ENCODE assay signal across 10 cellular contexts in the genomic region with DNA sequence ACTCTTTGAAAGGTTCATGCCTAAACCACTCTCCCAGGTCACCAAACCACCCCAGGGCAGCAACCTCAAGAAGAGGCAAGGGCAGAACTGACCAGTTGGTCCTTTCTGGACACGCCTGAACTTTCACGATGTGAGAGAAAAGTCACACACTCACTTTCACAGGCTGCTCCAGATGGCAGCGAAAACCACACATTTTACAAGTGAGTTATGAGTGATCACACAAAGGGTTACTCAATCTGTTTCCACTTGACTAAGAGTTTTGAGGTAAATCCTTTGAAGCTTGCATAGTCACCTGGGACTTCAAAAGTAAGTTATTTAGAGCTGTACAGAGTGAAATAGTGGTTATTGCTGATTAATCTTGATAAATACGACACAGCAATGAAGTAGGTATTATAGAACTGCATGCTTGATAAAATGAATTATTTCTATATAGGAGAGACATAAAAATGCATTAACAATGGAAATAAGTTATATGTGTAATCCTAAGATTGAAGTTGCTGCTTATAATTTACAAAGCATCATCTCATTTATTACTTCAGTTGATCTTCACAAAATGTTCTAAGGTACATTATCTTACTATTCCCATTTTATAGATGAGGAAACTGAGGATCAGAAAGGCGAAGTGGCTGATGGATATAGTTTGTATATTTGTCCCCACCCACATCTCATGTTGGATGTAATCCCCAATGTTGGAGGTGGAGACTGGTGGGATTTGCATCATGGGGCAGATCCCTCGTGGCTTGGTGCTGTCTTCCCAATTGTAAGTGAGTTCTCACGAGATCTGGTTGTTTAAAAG.
DNase-seq lines count a peak whose midpoint lies in the region; ATAC-seq and TF ChIP-seq lines count a peak whose summit lies in the region.
"Had no signal": no experiment of that assay in that cellular context is flagged by ENCODE, and none has a peak within 500 bp of the region (broad histone marks: within the 10 kb centered on the region; RNA-seq: fewer than 3 reads in every experiment).

No MANE protein-coding gene starts in this region.

- H3K4me3 Mint-ChIP-seq in activated T-cell treated with anti-CD3 and anti-CD28 coated beads, Interleukin-2, amount 50 U/mL, for 72 hours: peak overlapping the region in 1 of 2 donors; percentile 47
- H3K4me3 Mint-ChIP-seq: neural crest cell had no signal

- peak; percentile 29 for DNase-seq in GM12864 (ENCODE audit: low read depth)
- DNase-seq in activated T-cell treated with anti-CD3 and anti-CD28 coated beads, Interleukin-2, amount 50 U/mL, for 72 hours: peak; percentile 47 to 54
- DNase-seq in NCI-H446 treated with DMSO at 0.1 percent for 48 hours (lab: John Stamatoyannopoulos, UW): no peak
- no peak for DNase-seq in head of caudate nucleus
- DNase-seq in DMS153 (lab: John Stamatoyannopoulos, UW): no peak
- no peak for DNase-seq in NCI-H69 (lab: John Stamatoyannopoulos, UW)
- DNase-seq: EL had no signal

- no peak overlapping the region for H3K4me3 ChIP-seq in GM12864 (ENCODE audit: low read depth, low read length)

- ATAC-seq in GM19035 (IDR thresholded peaks at IDR 0.05; ENCODE audit: unreplicated experiment) (peak; percentile 83), HG02938 (IDR thresholded peaks at IDR 0.05; ENCODE audit: unreplicated experiment) (peak; percentile 93)
- ATAC-seq in activated T-cell treated with anti-CD3 and anti-CD28 coated beads, Interleukin-2, amount 50 U/mL, for 72 hours (replicated peaks in 1 of 2): peak; percentile 97 to 99

- H3K36me3 Mint-ChIP-seq in activated T-cell treated with anti-CD3 and anti-CD28 coated beads, Interleukin-2, amount 50 U/mL, for 72 hours (ENCODE audit: insufficient read depth in 2 of 2): peaks cover 3 to 4% of the 10 kb centered on the region in 2 donors

- peaks cover 22% of the 10 kb centered on the region for H3K4me1 Mint-ChIP-seq in activated T-cell treated with anti-CD3 and anti-CD28 coated beads, Interleukin-2, amount 50 U/mL, for 72 hours (ENCODE audit: low read depth)

- TF ChIP-seq CTCF in GM12864 (IDR thresholded peaks at IDR 0.05; ENCODE audit: low read depth, low read length, missing control alignments): no peak

- peak overlapping the region; percentile 22 for H3K27ac Mint-ChIP-seq in activated T-cell treated with anti-CD3 and anti-CD28 coated beads, Interleukin-2, amount 50 U/mL, for 72 hours

- H3K27me3 Mint-ChIP-seq in activated T-cell treated with anti-CD3 and anti-CD28 coated beads, Interleukin-2, amount 50 U/mL, for 72 hours (ENCODE audit: low read depth): peaks cover 56% of the 10 kb centered on the region

- intact Hi-C loops in head of caudate nucleus (cut with DNase I): no loop called here

- peaks cover 1 to 3% of the 10 kb centered on the region in 2 donors for H3K9me3 Mint-ChIP-seq in activated T-cell treated with anti-CD3 and anti-CD28 coated beads, Interleukin-2, amount 50 U/mL, for 72 hours

Comparison
In these comparisons a context has a peak if more than half of its experiments do, and no peak if none do; other contexts are left out.
1. DNase-seq: peak in GM12864 (single experiment) and activated T-cell treated with anti-CD3 and anti-CD28 coated beads, Interleukin-2, amount 50 U/mL, for 72 hours (2 of 2); none in NCI-H446 treated with DMSO at 0.1 percent for 48 hours (single experiment), head of caudate nucleus (0 of 42), DMS153 (single experiment) and NCI-H69 (single experiment).
2. Peak in every context shown above with its lines, with median percentiles within 50 percentile points of each other: ATAC-seq.